In the genomic region with DNA sequence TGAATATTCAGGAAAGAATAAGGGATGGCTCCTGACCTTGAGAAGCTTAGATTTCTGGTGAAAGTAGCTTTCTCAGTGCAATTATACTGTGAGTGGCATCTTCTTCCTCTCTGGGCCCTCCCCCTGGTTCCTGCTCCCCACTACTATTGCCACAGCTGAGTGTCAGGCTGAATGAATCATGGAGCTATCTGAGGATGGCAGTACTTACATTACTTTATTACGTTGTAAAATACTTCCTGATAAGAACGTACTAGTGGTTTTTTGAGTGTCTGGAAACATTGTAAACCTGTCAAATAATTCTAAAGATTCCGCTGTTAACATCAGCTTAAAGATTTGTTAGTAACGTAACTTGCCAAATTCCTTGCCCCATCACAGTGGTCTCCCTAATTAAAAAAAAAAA, we compare ENCODE assay signal across 10 cellular contexts. TPM values are rescaled to one million over a fixed set of nuclear protein-coding genes. Genes with fewer than 3 reads are reported as not detected.
A peak's percentile ranks its signal among the peaks of the same experiment; 100 is the strongest.
DNase-seq lines count a peak whose midpoint lies in the region.
"Had no signal": no experiment of that assay in that cellular context is flagged by ENCODE, and none has a peak within 500 bp of the region (broad histone marks: within the 10 kb centered on the region; RNA-seq: fewer than 3 reads in every experiment).

No MANE protein-coding gene starts in this region.

- in situ Hi-C loops in KBM-7 (cut with MboI; ENCODE audit: low pct_unique_long_range_greater_than_20kb, low sequenced_read_pairs) = no loop called here

- DNase-seq in CD1c-positive myeloid dendritic cell (ENCODE audit: extremely low spot score) (peak; percentile 85), KBM-7 (peak; percentile 79), amniotic stem cell (lab: John Stamatoyannopoulos, UW) (peak; percentile 58), lung microvascular endothelial cell (ENCODE audit: low read depth in 2 of 2) (peak; percentile 43 to 91), RPMI8226 (no peak), iPS-NIHi7 (ENCODE audit: extremely low spot score) (no peak), medulla oblongata (ENCODE audit: extremely low spot score) (no peak), inferior parietal cortex (ENCODE audit: extremely low spot score) (no peak)
- DNase-seq: activated CD4-positive, alpha-beta T cell treated with anti-CD3 and anti-CD28 coated beads, Interleukin-2, amount 50 U/mL, for 4 hours; DMS53 had no signal

RNA-seq across cellular contexts. Expression of gene ARHGAP10, which starts 36.2 kb away (rescaled TPM):
- total RNA-seq in lung microvascular endothelial cell = 4.8 and 8.9 TPM in 2 replicates

Comparison
In these comparisons a context has a peak if more than half of its experiments do, and no peak if none do; other contexts are left out.
1. DNase-seq: peak in CD1c-positive myeloid dendritic cell (single experiment), KBM-7 (single experiment), amniotic stem cell (single experiment) and lung microvascular endothelial cell (2 of 2); none in RPMI8226 (single experiment), iPS-NIHi7 (single experiment), medulla oblongata (single experiment) and inferior parietal cortex (single experiment).